ENCODE assay signal across 8 cellular contexts in the genomic region with DNA sequence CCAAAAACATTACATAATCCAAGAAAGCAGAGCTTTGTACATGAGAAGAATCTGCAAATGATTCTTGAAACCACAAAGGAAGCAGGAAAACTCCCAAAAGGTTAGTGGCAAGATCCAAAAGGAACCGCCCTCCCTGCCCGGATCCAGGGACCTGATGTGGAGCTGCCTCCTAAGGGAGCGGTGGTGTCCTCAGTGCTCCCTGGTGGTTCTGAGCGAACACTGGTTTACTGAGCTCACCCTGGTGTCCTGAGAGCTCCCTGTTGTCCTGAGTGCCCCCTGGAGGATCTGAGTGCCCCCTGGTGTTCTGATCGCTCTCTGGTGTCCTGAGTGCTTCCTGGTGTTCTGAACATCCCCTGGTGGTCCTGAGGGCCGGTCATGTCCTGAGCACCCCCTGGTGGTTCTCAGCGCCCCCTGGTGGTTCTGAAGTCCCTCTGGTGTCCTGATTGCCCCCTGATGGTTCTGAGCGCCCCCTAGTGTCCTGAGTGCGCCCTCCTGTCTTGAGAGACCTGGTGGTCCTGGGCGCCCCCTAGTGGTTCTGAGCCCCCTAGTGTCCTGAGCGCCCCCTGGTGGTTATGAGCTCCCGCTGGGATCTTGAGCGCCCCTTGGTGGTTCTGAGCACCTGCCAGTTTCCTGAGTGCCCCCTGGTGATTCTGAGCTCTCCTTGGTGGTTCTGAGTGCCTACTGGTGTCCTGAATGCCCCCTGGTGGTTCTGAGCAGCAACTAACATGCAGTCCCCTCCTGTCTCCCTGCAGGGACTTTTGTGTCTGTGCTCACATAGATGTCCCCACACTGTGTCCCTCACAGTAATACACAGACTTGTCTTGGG.
A peak's percentile ranks its signal among the peaks of the same experiment; 100 is the strongest.
DNase-seq lines count a peak whose midpoint lies in the region; ATAC-seq lines count a peak whose summit lies in the region.

No MANE protein-coding gene starts in this region.

- DNase-seq in NOMO-1 treated with DMSO at 0.1 percent for 48 hours (lab: John Stamatoyannopoulos, UW; ENCODE audit: unreplicated experiment) (peak; percentile 31), NOMO-1 treated with dmso at 0.1 percent for 144 hours (lab: John Stamatoyannopoulos, UW; ENCODE audit: unreplicated experiment) (no peak), RKO (ENCODE audit: low spot score) (peak; percentile 49), inferior parietal cortex (ENCODE audit: extremely low spot score) (peak; percentile 2), OCI-M2 (lab: John Stamatoyannopoulos, UW; ENCODE audit: unreplicated experiment) (no peak)
- peak; percentile 95 for DNase-seq in activated effector memory CD4-positive, alpha-beta T cell treated with anti-CD3 and anti-CD28 coated beads, Interleukin-2, amount 50 U/mL, for 16 hours
- DNase-seq in stimulated activated CD8-positive, alpha-beta memory T cell treated with anti-CD3 and anti-CD28 coated beads, Interleukin-2, amount 100 ng/mL, for 48 hours (ENCODE audit: low read depth in 2 of 2) = peak; percentile 95 to 100

- peak; percentile 94 for ATAC-seq in HG02970 (IDR thresholded peaks at IDR 0.05; ENCODE audit: low FRiP score, unreplicated experiment)

Comparison
In these comparisons a context has a peak if more than half of its experiments do, and no peak if none do; other contexts are left out.
1. DNase-seq: peak in NOMO-1 treated with DMSO at 0.1 percent for 48 hours (single experiment), RKO (single experiment), activated effector memory CD4-positive, alpha-beta T cell treated with anti-CD3 and anti-CD28 coated beads, Interleukin-2, amount 50 U/mL, for 16 hours (single experiment), inferior parietal cortex (single experiment) and stimulated activated CD8-positive, alpha-beta memory T cell treated with anti-CD3 and anti-CD28 coated beads, Interleukin-2, amount 100 ng/mL, for 48 hours (2 of 2); none in NOMO-1 treated with dmso at 0.1 percent for 144 hours (single experiment) and OCI-M2 (single experiment).